8 cellular contexts compared by ENCODE assay signal in the genomic region with DNA sequence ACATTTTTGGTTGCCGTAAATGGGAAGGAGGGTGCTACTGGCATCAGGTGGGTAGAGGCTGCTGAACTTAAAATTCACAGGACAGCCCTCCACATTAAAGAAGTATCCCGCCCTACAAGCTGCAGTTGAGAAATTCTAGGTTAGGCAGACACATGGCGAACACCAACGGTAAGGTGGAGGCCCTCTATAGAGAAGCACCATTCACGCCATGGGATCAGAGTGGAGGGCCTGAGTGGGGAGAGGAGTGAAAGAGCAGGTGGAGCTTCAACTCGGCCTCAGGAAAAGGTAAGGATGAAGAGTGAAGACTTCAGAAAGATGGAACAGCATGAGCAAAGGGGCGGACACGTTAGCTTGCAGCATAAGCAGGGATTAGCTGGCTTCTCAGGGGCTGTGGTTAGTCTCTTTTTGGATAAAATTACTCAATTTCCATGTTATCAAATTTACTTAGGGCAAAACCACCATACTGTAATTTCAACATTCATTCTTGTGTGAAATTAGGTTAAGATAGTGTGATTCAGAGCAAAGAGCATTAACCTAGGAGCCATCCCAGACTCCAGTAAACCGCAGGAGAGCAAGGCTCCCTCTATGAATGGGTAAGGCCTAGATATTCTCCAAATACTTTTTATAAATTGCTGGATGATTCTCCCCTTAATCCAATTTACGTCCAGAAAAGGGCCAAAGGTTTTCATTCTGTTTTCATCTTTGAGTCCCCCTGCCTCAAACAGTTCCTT. TPM values are rescaled to one million over a fixed set of nuclear protein-coding genes. Genes with fewer than 3 reads are reported as not detected.
DNase-seq lines count a peak whose midpoint lies in the region; ATAC-seq and TF ChIP-seq lines count a peak whose summit lies in the region.

No MANE protein-coding gene starts in this region.

- H3K4me2 ChIP-seq in BLaER1: peak overlapping the region; percentile 89
- peak overlapping the region; percentile 93 for H3K4me2 ChIP-seq in Loucy (ENCODE audit: low read depth, low read length, poor library complexity, severe bottlenecking)

- H3K4me3 ChIP-seq in BLaER1: peak overlapping the region; percentile 76
- peak overlapping the region; percentile 85 for H3K4me3 ChIP-seq in Loucy (ENCODE audit: low read length, poor library complexity, severe bottlenecking)

- H2AFZ ChIP-seq in Loucy (ENCODE audit: low read length): peak overlapping the region; percentile 81; the same call in 1 of the 2 replicates

- H3K36me3 Mint-ChIP-seq in brain: peaks cover 53% of the 10 kb centered on the region

- H3K9me3 Mint-ChIP-seq in brain: peaks cover 30 to 51% (median 42%) of the 10 kb centered on the region in 5 experiments

- H3F3A ChIP-seq in Loucy (ENCODE audit: low read depth): no peaks in the 10 kb centered on the region; the same call in 1 of the 2 replicates

- no peaks in the 10 kb centered on the region for H4K20me1 ChIP-seq in BLaER1
- no peaks in the 10 kb centered on the region for H4K20me1 ChIP-seq in Loucy (ENCODE audit: insufficient read depth, low read length, poor library complexity, severe bottlenecking)

- no peak for ATAC-seq in GM21619 (IDR thresholded peaks at IDR 0.05; ENCODE audit: unreplicated experiment)
- no peak for ATAC-seq in HG03521 (IDR thresholded peaks at IDR 0.05; ENCODE audit: unreplicated experiment)

- peaks cover 34% of the 10 kb centered on the region for H3K79me2 ChIP-seq in Loucy (ENCODE audit: insufficient read depth, low read length)

- peak overlapping the region; percentile 92 to 94 (median 93) for H3K4me3 Mint-ChIP-seq in brain

- H3K9me3 ChIP-seq in BLaER1: peaks cover 38% of the 10 kb centered on the region
- peaks cover 16% of the 10 kb centered on the region; the same call in 1 of the 2 replicates for H3K9me3 ChIP-seq in Loucy (ENCODE audit: insufficient read depth, low read depth, low read length)

- H3K4me1 ChIP-seq in BLaER1: peaks cover 17% of the 10 kb centered on the region
- peaks cover 38% of the 10 kb centered on the region for H3K4me1 ChIP-seq in Loucy (ENCODE audit: insufficient read depth, low read length, poor library complexity, severe bottlenecking)

- H3K27me3 Mint-ChIP-seq in brain: peaks cover 8% of the 10 kb centered on the region

- H3K4me1 Mint-ChIP-seq in brain: peaks cover 28% of the 10 kb centered on the region

- TF ChIP-seq CTCF in Loucy (conservative IDR thresholded peaks at IDR 0.05; ENCODE audit: low read length) (no peak), brain (conservative IDR thresholded peaks at IDR 0.05) (no peak)

- peak overlapping the region; percentile 97 for H3K27ac ChIP-seq in BLaER1

- H3K27me3 ChIP-seq in BLaER1: no peaks in the 10 kb centered on the region
- H3K27me3 ChIP-seq in Loucy (ENCODE audit: insufficient read depth, low read length, poor library complexity, severe bottlenecking): no peaks in the 10 kb centered on the region

- DNase-seq in myocyte (ENCODE audit: low read depth) (peak; percentile 13), GDM1 (lab: John Stamatoyannopoulos, UW) (no peak), NCI-H146 treated with DMSO at 0.1 percent for 48 hours (lab: John Stamatoyannopoulos, UW; ENCODE audit: unreplicated experiment) (no peak)

- no peaks in the 10 kb centered on the region for H3K9me2 ChIP-seq in Loucy (replicated peaks; ENCODE audit: low read depth, low read length)

- peak overlapping the region; percentile 95 to 99 (median 98) for H3K27ac Mint-ChIP-seq in brain

- H3K9ac ChIP-seq in BLaER1 (peak overlapping the region; percentile 94), Loucy (ENCODE audit: low read depth, low read length, poor library complexity, severe bottlenecking) (peak overlapping the region; percentile 95)

- peaks cover 34% of the 10 kb centered on the region for H3K36me3 ChIP-seq in BLaER1
- peaks cover 8% of the 10 kb centered on the region; the same call in 1 of the 2 replicates for H3K36me3 ChIP-seq in Loucy (ENCODE audit: insufficient read depth, low read length)

RNA-seq across cellular contexts. Expression of a gene that starts 1.2 kb away (rescaled TPM):
- polyA plus RNA-seq in brain (ENCODE audit: insufficient read depth, low read depth, low replicate concordance): 8.7 TPM
- total RNA-seq in myocyte: 10.7 and 12.2 TPM in 2 replicates
- polyA plus RNA-seq in myocyte (2012): 13.4 TPM
